In genomic region chrX:155819966-155820491, GRCh38 we compare ENCODE assay signal across 8 cellular contexts.
DNase-seq lines count a peak whose midpoint lies in the region; ATAC-seq and TF ChIP-seq lines count a peak whose summit lies in the region.

No MANE protein-coding gene starts in this region.

- H3K36me3 ChIP-seq in stomach: no peaks in the 10 kb centered on the region

- ATAC-seq in HG02870 (IDR thresholded peaks at IDR 0.05; ENCODE audit: unreplicated experiment) (peak; percentile 51), activated B cell treated with CpG ODN at 0.5 μM for 24 hours (ENCODE audit: low read depth) (peak; percentile 34), HG03460 (IDR thresholded peaks at IDR 0.05; ENCODE audit: unreplicated experiment) (no peak)

- H3K9me3 ChIP-seq in stomach: peaks cover 0 to 5% (median 0%) of the 10 kb centered on the region in 4 donors

- H3K27me3 Mint-ChIP-seq in activated B cell treated with CpG ODN at 0.5 μM for 24 hours: peaks cover 4% of the 10 kb centered on the region
- no peaks in the 10 kb centered on the region for H3K27me3 Mint-ChIP-seq in mesothelial cell of epicardium (ENCODE audit: low read depth)

- no peaks in the 10 kb centered on the region for H3K4me1 Mint-ChIP-seq in activated B cell treated with CpG ODN at 0.5 μM for 24 hours
- no peaks in the 10 kb centered on the region for H3K4me1 Mint-ChIP-seq in mesothelial cell of epicardium

- H3K27me3 ChIP-seq in stomach: peaks cover 0 to 4% (median 0%) of the 10 kb centered on the region in 3 donors

- H3K4me3 Mint-ChIP-seq in activated B cell treated with CpG ODN at 0.5 μM for 24 hours (no peak overlapping the region), mesothelial cell of epicardium (no peak overlapping the region)

- POLR2A ChIA-PET in activated B cell treated with CpG ODN at 0.5 μM for 24 hours (lab: Charles Lee): no interaction called here

- no peak for TF ChIP-seq EP300 in stomach (IDR thresholded peaks at IDR 0.05)

- intact Hi-C loops in activated B cell treated with CpG ODN at 0.5 μM for 24 hours (cut with micrococcal nuclease): loop anchor here (5.0 kb wide), 1 partner anchor 903 kb away; no protein-coding TSS in a partner anchor
- intact Hi-C loops in stomach (cut with DNase I; ENCODE audit: low total_unique reads): no loop called here

- H3K4me3 ChIP-seq in stomach: no peak overlapping the region

- no peaks in the 10 kb centered on the region for H3K4me1 ChIP-seq in stomach

- TF ChIP-seq POLR2A in stomach (IDR thresholded peaks at IDR 0.05): no peak

- peak; percentile 62 for DNase-seq in D341Med (ENCODE audit: low spot score)
- peak; percentile 80 for DNase-seq in NCI-H345 (lab: John Stamatoyannopoulos, UW)
- no peak for DNase-seq in activated B cell treated with CpG ODN at 0.5 μM for 24 hours
- peak; percentile 10 for DNase-seq in effector CD4-positive, alpha-beta T cell
- peak in 1 of 2 experiments; percentile 42 for DNase-seq in mesothelial cell of epicardium (ENCODE audit: low spot score in 2 of 2, unreplicated experiment in 2 of 2)
- DNase-seq in stomach: peak; percentile 63

- TF ChIP-seq CTCF in activated B cell treated with CpG ODN at 0.5 μM for 24 hours (IDR thresholded peaks at IDR 0.05) (no peak), mesothelial cell of epicardium (IDR thresholded peaks at IDR 0.05; ENCODE audit: unreplicated experiment) (peak; percentile 18), stomach (IDR thresholded peaks at IDR 0.05) (peak in 5 of 7 experiments; percentile 17 to 59 (median 44))

- no peak overlapping the region for H3K27ac ChIP-seq in stomach

- CTCF ChIA-PET in activated B cell treated with CpG ODN at 0.5 μM for 24 hours (lab: Charles Lee): no interaction called here

- H3K9me3 Mint-ChIP-seq in activated B cell treated with CpG ODN at 0.5 μM for 24 hours (peaks cover 2% of the 10 kb centered on the region), mesothelial cell of epicardium (peaks cover 55% of the 10 kb centered on the region)

- H3K27ac Mint-ChIP-seq in activated B cell treated with CpG ODN at 0.5 μM for 24 hours (no peak overlapping the region), mesothelial cell of epicardium (no peak overlapping the region)

- H3K36me3 Mint-ChIP-seq in activated B cell treated with CpG ODN at 0.5 μM for 24 hours (ENCODE audit: low read depth): no peaks in the 10 kb centered on the region
- H3K36me3 Mint-ChIP-seq in mesothelial cell of epicardium: peaks cover 4% of the 10 kb centered on the region

- WGBS in stomach, 5 donors: 56 to 63% (median 62%) methylated on average over 3 of the region's 3 CpGs
